28 cellular contexts compared by ENCODE assay signal in genomic region chr16:67425046-67425445, GRCh38. TPM values are rescaled to one million over a fixed set of nuclear protein-coding genes. Genes with fewer than 3 reads are reported as not detected.
DNase-seq lines count a peak whose midpoint lies in the region; ATAC-seq, FAIRE-seq and TF ChIP-seq lines count a peak whose summit lies in the region.
"Had no signal": no experiment of that assay in that cellular context is flagged by ENCODE, and none has a peak within 500 bp of the region (broad histone marks: within the 10 kb centered on the region; RNA-seq: fewer than 3 reads in every experiment).

No MANE protein-coding gene starts in this region.

- no peak for ATAC-seq in K562
- no peak for ATAC-seq in HG02588 (IDR thresholded peaks at IDR 0.05; ENCODE audit: unreplicated experiment)
- ATAC-seq: activated CD4-positive, CD25-positive, alpha-beta regulatory T cell treated with anti-CD3 and anti-CD28 coated beads, Interleukin-2, amount 50 U/mL, for 24 hours; heart left ventricle; right cardiac atrium had no signal

- no peak for TF ChIP-seq POLR2A in K562 (conservative IDR thresholded peaks at IDR 0.05)

- TF ChIP-seq RAD21 in K562 (CRISPR knock-in tag; conservative IDR thresholded peaks at IDR 0.05 in 1 of 2, IDR thresholded peaks at IDR 0.05 in 1 of 2): no peak

- no peak for FAIRE-seq in K562 (lab: Jason Lieb, UNC)
- FAIRE-seq: D721Med had no signal

- H2AFZ ChIP-seq in K562 (ENCODE audit: low read depth, low read length): 0 out of 2 replicates have a peak overlapping the region, but pooled peaks have one; percentile 34

- no peaks in the 10 kb centered on the region for H3K9me1 ChIP-seq in K562 (ENCODE audit: control insufficient read depth, insufficient read depth, low read length)

- H3K4me3 ChIP-seq in HUES64 (ENCODE audit: low read length) (peak overlapping the region; percentile 35; the same call in 1 of the 2 replicates), K562 (no peak overlapping the region), iPS-18a (ENCODE audit: low read length) (peak overlapping the region; percentile 46), colonic mucosa (no peak overlapping the region)
- H3K4me3 ChIP-seq: heart left ventricle, lower lobe of right lung, uterus had no signal

- TF ChIP-seq CTCF in 22Rv1 (IDR thresholded peaks at IDR 0.05) (0 out of 2 replicates have a peak, but pooled peaks have one; percentile 5), K562 (IDR thresholded peaks at IDR 0.05 in 2 of 3, conservative IDR thresholded peaks at IDR 0.05 in 1 of 3; ENCODE audit: insufficient read depth in 2 of 3, low read depth in 1 of 3, low read length in 3 of 3) (no peak; a peak in 1 of 6 replicates), colonic mucosa (IDR thresholded peaks at IDR 0.05) (no peak)

- H3K9me3 ChIP-seq in HUES64 (ENCODE audit: insufficient read depth, low read depth, low read length) (no peaks in the 10 kb centered on the region), K562 (replicated peaks; ENCODE audit: control insufficient read depth, insufficient read depth, low read depth, low read length) (no peaks in the 10 kb centered on the region), iPS-18a (ENCODE audit: control insufficient read depth, low read depth, low read length) (no peaks in the 10 kb centered on the region), colonic mucosa (no peaks in the 10 kb centered on the region)
- H3K9me3 ChIP-seq: heart left ventricle, lower lobe of right lung, uterus had no signal

- H3K79me2 ChIP-seq in K562 (ENCODE audit: control insufficient read depth, insufficient read depth, low read length): no peaks in the 10 kb centered on the region

- in situ Hi-C loops in K562 (cut with MboI): no loop called here

- no TSS peak for BruUV-seq in K562 (replicated peaks; lab: Mats Ljungman, UMichigan)

- H3K27ac ChIP-seq in 22Rv1 (no peak overlapping the region), HUES64 (ENCODE audit: low read depth, low read length) (peak overlapping the region; percentile 96; the same call in 1 of the 2 replicates), K562 (ENCODE audit: extremely low read depth, low read depth, low read length) (no peak overlapping the region), iPS-18a (ENCODE audit: low read length) (peak overlapping the region; percentile 94), colonic mucosa (no peak overlapping the region)
- H3K27ac ChIP-seq: heart left ventricle, lower lobe of right lung had no signal

- peaks cover 13% of the 10 kb centered on the region for H4K20me1 ChIP-seq in K562 (replicated peaks; ENCODE audit: control insufficient read depth, insufficient read depth, low read length)

- H3K9ac ChIP-seq in HUES64 (ENCODE audit: low read depth, low read length) (peak overlapping the region; percentile 62; the same call in 1 of the 2 replicates), K562 (ENCODE audit: insufficient read depth in 1 of 2, low read depth in 2 of 2, low read length in 2 of 2) (no peak overlapping the region), iPS-18a (ENCODE audit: low read length) (peak overlapping the region; percentile 60), colonic mucosa (ENCODE audit: low read depth in 2 of 2, low read length in 2 of 2) (no peak overlapping the region)

- H3K4me1 ChIP-seq in HUES64 (ENCODE audit: insufficient read depth, low read length) (peaks cover 38% of the 10 kb centered on the region), K562 (replicated peaks in 1 of 2; ENCODE audit: control insufficient read depth in 2 of 2, insufficient read depth in 2 of 2, low read length in 2 of 2) (peaks cover 2 to 5% of the 10 kb centered on the region in 2 experiments; a peak in 4 of 5 replicates), iPS-18a (ENCODE audit: control insufficient read depth, low read depth, low read length) (peaks cover 41% of the 10 kb centered on the region), colonic mucosa (peaks cover 3% of the 10 kb centered on the region)

- H3K4me2 ChIP-seq in K562 (ENCODE audit: insufficient read depth, low read length): no peak overlapping the region

- TF ChIP-seq EP300 in K562 (IDR thresholded peaks at IDR 0.05; ENCODE audit: low read length): no peak

- H3K36me3 ChIP-seq in HUES64 (ENCODE audit: insufficient read depth, low read length): no peaks in the 10 kb centered on the region
- H3K36me3 ChIP-seq in K562 (ENCODE audit: control insufficient read depth, insufficient read depth, low read length): no peaks in the 10 kb centered on the region
- no peaks in the 10 kb centered on the region for H3K36me3 ChIP-seq in iPS-18a (ENCODE audit: control insufficient read depth, low read depth, low read length)
- H3K36me3 ChIP-seq in colonic mucosa: no peaks in the 10 kb centered on the region
- H3K36me3 ChIP-seq: heart left ventricle, lower lobe of right lung, uterus had no signal

- 17% methylated on average over 5 of the region's 6 CpGs for WGBS in HUES64
- 17% methylated on average over 6 of the region's 6 CpGs for WGBS in K562 (ENCODE audit: insufficient coverage, low coverage, missing lambda C conversion rate)

- CTCF ChIA-PET in K562 (lab: Yijun Ruan, JAX; ENCODE audit: low intra/inter-chr PET ratio): no interaction called here

- intact Hi-C loops in K562 (cut with micrococcal nuclease) (loop anchor here (10.0 kb wide), 1 partner anchor 90 kb away; no protein-coding TSS in a partner anchor), colonic mucosa (cut with DNase I) (no loop called here)

- POLR2A ChIA-PET in K562 (lab: Yijun Ruan, JAX): interaction anchor here (0.8 kb wide), 1 partner anchor 21 kb away, joined by 3 read pairs; no protein-coding TSS in a partner anchor

- DNase-seq in K562 (ENCODE audit: extremely low read depth in 1 of 4, low spot score in 3 of 4) (no peak), colonic mucosa (no peak), kidney glomerular epithelial cell (lab: John Stamatoyannopoulos, UW) (no peak)
- DNase-seq in stimulated activated CD4-positive, alpha-beta T cell treated with anti-CD3 and anti-CD28 coated beads, Interleukin-2, amount 100 ng/mL, for 48 hours: no peak
- DNase-seq: activated naive CD4-positive, alpha-beta T cell treated with anti-CD3 and anti-CD28 coated beads, Interleukin-2, amount 10 ng/mL, durations not matched to agents 7 days and 5 days; activated T-cell treated with anti-CD3 and anti-CD28 coated beads, Interleukin-2, amount 50 U/mL, for 48 hours; cerebellar nuclear complex; effector memory CD4-positive, alpha-beta T cell; heart left ventricle; islet precursor cell; KG1; lower lobe of right lung; NCI-H1694 treated with DMSO at 0.1 percent for 48 hours; NCI-H2227 treated with DMSO at 0.1 percent for 48 hours; RPMI8226; stimulated activated CD4-positive, alpha-beta T cell treated with anti-CD3 and anti-CD28 coated beads, Interleukin-12 subunit alpha, Interleukin-12 subunit beta, amount 100 ng/mL, for 4 hours; T1000; uterus had no signal

- H3K27me3 ChIP-seq in HUES64 (ENCODE audit: insufficient read depth, low read length) (peaks cover 18% of the 10 kb centered on the region), K562 (ENCODE audit: control insufficient read depth in 2 of 2, insufficient read depth in 2 of 2, low read length in 2 of 2) (peaks cover 2 to 11% of the 10 kb centered on the region in 2 experiments; a peak in 3 of 5 replicates), iPS-18a (ENCODE audit: control insufficient read depth, insufficient read depth, low read length) (peaks cover 17% of the 10 kb centered on the region), colonic mucosa (no peaks in the 10 kb centered on the region)
- H3K27me3 ChIP-seq: uterus had no signal

RNA-seq across cellular contexts. Expression of gene HSD11B2, which starts 5.9 kb away (rescaled TPM):
- polyA plus RNA-seq in HUES64 (2013, experiment 1 of 2): 17.2 TPM
- polyA plus RNA-seq in HUES64 (2013, experiment 2 of 2): 18.0 TPM
- 3.4 and 5.6 TPM in 2 replicates for total RNA-seq in K562 (2011; cell fraction: chromatin; rRNA removed; ENCODE audit: low replicate concordance)
- total RNA-seq in K562 (2011; cell fraction: nucleolus; rRNA removed): 3.0 and 4.7 TPM in 2 replicates
- total RNA-seq in K562 (2011; cell fraction: nucleoplasm; rRNA removed): 2.4 and 6.9 TPM in 2 replicates
- 0.95 and 2.9 TPM in 2 replicates for total RNA-seq in K562 (2014; rRNA removed)
- 0.22 and 0.55 TPM in 2 replicates for total RNA-seq in K562 (2014; rRNA removed; fragmentation: Illumina TruSeq; extraction: Trizol)
- total RNA-seq in K562 (2015; rRNA removed; fragmentation: Illumina TruSeq; extraction: Trizol): 0.60 and 0.65 TPM in 2 replicates
- 1.9 and 2.0 TPM in 2 replicates for total RNA-seq in K562 (2021)
- 0.79 and 2.2 TPM in 2 replicates for polyA plus RNA-seq in K562 (2011; rRNA removed)
- polyA plus RNA-seq in K562 (2011; cell fraction: cytosol; rRNA removed): 1.8 and 2.4 TPM in 2 replicates
- polyA plus RNA-seq in K562 (2011; cell fraction: nucleus; rRNA removed): 3.4 and 4.8 TPM in 2 replicates
- polyA plus RNA-seq in K562 (2012): 0.86 and 2.0 TPM in 2 replicates
- polyA plus RNA-seq in K562 (2014; fragmentation: Illumina TruSeq; extraction: Trizol): 1.4 and 2.7 TPM in 2 replicates
- under 1 TPM; 0.08 to 0.18 TPM for polyA plus RNA-seq in K562 (2014; fragmentation: Nextera tagmentation; extraction: Ambion mirVana)
- 1.4 and 2.2 TPM in 2 replicates for polyA plus RNA-seq in K562 (2014; rRNA removed)
- 0.72 and 1.1 TPM in 2 replicates for polyA minus RNA-seq in K562 (2011; rRNA and poly(A)+ RNA removed)
- polyA minus RNA-seq in K562 (2011; cell fraction: cytosol; rRNA and poly(A)+ RNA removed): 1.9 and 2.9 TPM in 2 replicates
- polyA minus RNA-seq in K562 (2011; cell fraction: nucleus; rRNA and poly(A)+ RNA removed): 0.67 and 0.81 TPM in 2 replicates
- 100 to 1,000 TPM; 348 to 378 TPM for total RNA-seq in colonic mucosa
- total RNA-seq: A172, fibroblast of lung had no signal

RNA-seq across cellular contexts. Expression of gene ZDHHC1, which starts 8.8 kb away (rescaled TPM):
- 1.4 TPM for polyA plus RNA-seq in HUES64 (2013, experiment 1 of 2)
- 3.0 TPM for polyA plus RNA-seq in HUES64 (2013, experiment 2 of 2)
- not detected in 2 replicates for total RNA-seq in K562 (2011; cell fraction: chromatin; rRNA removed; ENCODE audit: low replicate concordance)
- total RNA-seq in K562 (2011; cell fraction: nucleolus; rRNA removed): 0.50 TPM in 1 of 2 replicates, not detected in the other
- not detected in 2 replicates for total RNA-seq in K562 (2011; cell fraction: nucleoplasm; rRNA removed)
- 0.24 and 0.77 TPM in 2 replicates for total RNA-seq in K562 (2014; rRNA removed)
- not detected in 2 replicates for total RNA-seq in K562 (2014; rRNA removed; fragmentation: Illumina TruSeq; extraction: Trizol)
- total RNA-seq in K562 (2015; rRNA removed; fragmentation: Illumina TruSeq; extraction: Trizol): 0.36 TPM in 1 of 2 replicates, not detected in the other
- total RNA-seq in K562 (2021): 0.16 TPM in 1 of 2 replicates, not detected in the other
- polyA plus RNA-seq in K562 (2011; rRNA removed): 0.06 and 0.07 TPM in 2 replicates
- 0.13 and 0.95 TPM in 2 replicates for polyA plus RNA-seq in K562 (2011; cell fraction: cytosol; rRNA removed)
- polyA plus RNA-seq in K562 (2011; cell fraction: nucleus; rRNA removed): 0.28 and 0.43 TPM in 2 replicates
- 0.17 TPM in 1 of 2 replicates, not detected in the other for polyA plus RNA-seq in K562 (2012)
- polyA plus RNA-seq in K562 (2014; fragmentation: Illumina TruSeq; extraction: Trizol): not detected in 2 replicates
- polyA plus RNA-seq in K562 (2014; fragmentation: Nextera tagmentation; extraction: Ambion mirVana): not detected
- 0.25 TPM in 1 of 2 replicates, not detected in the other for polyA plus RNA-seq in K562 (2014; rRNA removed)
- polyA minus RNA-seq in K562 (2011; rRNA and poly(A)+ RNA removed): not detected in 2 replicates
- not detected in 2 replicates for polyA minus RNA-seq in K562 (2011; cell fraction: cytosol; rRNA and poly(A)+ RNA removed)
- polyA minus RNA-seq in K562 (2011; cell fraction: nucleus; rRNA and poly(A)+ RNA removed): 0.54 TPM in 1 of 2 replicates, not detected in the other
- total RNA-seq in colonic mucosa: 1 to 10 TPM; 7.9 to 8.7 TPM

RNA-seq across cellular contexts. Expression of gene TPPP3, which starts 31.7 kb away (rescaled TPM):
- polyA plus RNA-seq in HUES64 (2013, experiment 1 of 2): 0.80 TPM
- polyA plus RNA-seq in HUES64 (2013, experiment 2 of 2): 1.3 TPM
- 0.44 TPM in 1 of 2 replicates, not detected in the other for total RNA-seq in K562 (2011; cell fraction: chromatin; rRNA removed; ENCODE audit: low replicate concordance)
- total RNA-seq in K562 (2011; cell fraction: nucleolus; rRNA removed): 0.17 TPM in 1 of 2 replicates, not detected in the other
- total RNA-seq in K562 (2011; cell fraction: nucleoplasm; rRNA removed): 0.37 TPM in 1 of 2 replicates, not detected in the other
- total RNA-seq in K562 (2014; rRNA removed): 0.16 and 0.50 TPM in 2 replicates
- 0.25 TPM in 1 of 2 replicates, not detected in the other for total RNA-seq in K562 (2014; rRNA removed; fragmentation: Illumina TruSeq; extraction: Trizol)
- not detected in 2 replicates for total RNA-seq in K562 (2015; rRNA removed; fragmentation: Illumina TruSeq; extraction: Trizol)
- total RNA-seq in K562 (2021): 0.38 and 0.44 TPM in 2 replicates
- 0.32 and 0.58 TPM in 2 replicates for polyA plus RNA-seq in K562 (2011; rRNA removed)
- 0.44 and 0.60 TPM in 2 replicates for polyA plus RNA-seq in K562 (2011; cell fraction: cytosol; rRNA removed)
- polyA plus RNA-seq in K562 (2011; cell fraction: nucleus; rRNA removed): 0.31 and 0.46 TPM in 2 replicates
- polyA plus RNA-seq in K562 (2012): 0.37 and 0.38 TPM in 2 replicates
- polyA plus RNA-seq in K562 (2014; fragmentation: Illumina TruSeq; extraction: Trizol): 0.36 and 0.66 TPM in 2 replicates
- polyA plus RNA-seq in K562 (2014; fragmentation: Nextera tagmentation; extraction: Ambion mirVana): under 1 TPM in 1 of 2 experiments, not detected in 1; 0.13 TPM
- 0.50 and 0.92 TPM in 2 replicates for polyA plus RNA-seq in K562 (2014; rRNA removed)
- 0.21 TPM in 1 of 2 replicates, not detected in the other for polyA minus RNA-seq in K562 (2011; rRNA and poly(A)+ RNA removed)
- polyA minus RNA-seq in K562 (2011; cell fraction: cytosol; rRNA and poly(A)+ RNA removed): not detected in 2 replicates
- 0.13 and 0.33 TPM in 2 replicates for polyA minus RNA-seq in K562 (2011; cell fraction: nucleus; rRNA and poly(A)+ RNA removed)
- 10 to 100 TPM in 1 of 2 donors, 1 to 10 TPM in 1; 3.7 to 12.3 TPM for total RNA-seq in colonic mucosa

RNA-seq across cellular contexts. Expression of gene ATP6V0D1, which starts 55.9 kb away (rescaled TPM):
- 49.9 TPM for polyA plus RNA-seq in HUES64 (2013, experiment 1 of 2)
- 45.5 TPM for polyA plus RNA-seq in HUES64 (2013, experiment 2 of 2)
- total RNA-seq in K562 (2011; cell fraction: chromatin; rRNA removed; ENCODE audit: low replicate concordance): 30.0 and 74.0 TPM in 2 replicates
- 56.4 and 56.6 TPM in 2 replicates for total RNA-seq in K562 (2011; cell fraction: nucleolus; rRNA removed)
- 38.9 and 42.7 TPM in 2 replicates for total RNA-seq in K562 (2011; cell fraction: nucleoplasm; rRNA removed)
- total RNA-seq in K562 (2014; rRNA removed) (45.6 and 54.5 TPM in 2 replicates), K562 (2014; rRNA removed; fragmentation: Illumina TruSeq; extraction: Trizol) (22.0 and 30.6 TPM in 2 replicates), K562 (2015; rRNA removed; fragmentation: Illumina TruSeq; extraction: Trizol) (51.8 and 53.5 TPM in 2 replicates), K562 (2021) (61.3 and 61.5 TPM in 2 replicates), colonic mucosa (100 to 1,000 TPM; 194 to 195 TPM)
- polyA plus RNA-seq in K562 (2011; rRNA removed) (48.2 and 51.5 TPM in 2 replicates), K562 (2014; fragmentation: Illumina TruSeq; extraction: Trizol) (64.9 and 69.7 TPM in 2 replicates), K562 (2014; fragmentation: Nextera tagmentation; extraction: Ambion mirVana) (10 to 100 TPM; 23.2 to 40.7 TPM), K562 (2014; rRNA removed) (33.9 and 37.3 TPM in 2 replicates)
- polyA plus RNA-seq in K562 (2011; cell fraction: cytosol; rRNA removed): 97.2 and 146 TPM in 2 replicates
- polyA plus RNA-seq in K562 (2011; cell fraction: nucleus; rRNA removed): 52.3 and 67.8 TPM in 2 replicates
- polyA plus RNA-seq in K562 (2012): 84.3 and 116 TPM in 2 replicates
- polyA minus RNA-seq in K562 (2011; rRNA and poly(A)+ RNA removed): 45.3 and 118 TPM in 2 replicates
- 61.6 and 78.2 TPM in 2 replicates for polyA minus RNA-seq in K562 (2011; cell fraction: cytosol; rRNA and poly(A)+ RNA removed)
- 17.6 and 17.7 TPM in 2 replicates for polyA minus RNA-seq in K562 (2011; cell fraction: nucleus; rRNA and poly(A)+ RNA removed)

RNA-seq across cellular contexts. Expression of gene AGRP, which starts 58.3 kb away (rescaled TPM):
- polyA plus RNA-seq in HUES64 (2013, experiment 1 of 2): not detected
- polyA plus RNA-seq in HUES64 (2013, experiment 2 of 2): not detected
- not detected in 2 replicates for total RNA-seq in K562 (2011; cell fraction: chromatin; rRNA removed; ENCODE audit: low replicate concordance)
- total RNA-seq in K562 (2011; cell fraction: nucleolus; rRNA removed): not detected in 2 replicates
- total RNA-seq in K562 (2011; cell fraction: nucleoplasm; rRNA removed): not detected in 2 replicates
- total RNA-seq in K562 (2014; rRNA removed) (not detected in 2 replicates), K562 (2014; rRNA removed; fragmentation: Illumina TruSeq; extraction: Trizol) (not detected in 2 replicates), K562 (2015; rRNA removed; fragmentation: Illumina TruSeq; extraction: Trizol) (not detected in 2 replicates), K562 (2021) (not detected in 2 replicates), colonic mucosa (not detected)
- polyA plus RNA-seq in K562 (2011; rRNA removed) (not detected in 2 replicates), K562 (2014; fragmentation: Illumina TruSeq; extraction: Trizol) (not detected in 2 replicates), K562 (2014; fragmentation: Nextera tagmentation; extraction: Ambion mirVana) (not detected), K562 (2014; rRNA removed) (not detected in 2 replicates)
- polyA plus RNA-seq in K562 (2011; cell fraction: cytosol; rRNA removed): not detected in 2 replicates
- not detected in 2 replicates for polyA plus RNA-seq in K562 (2011; cell fraction: nucleus; rRNA removed)
- polyA plus RNA-seq in K562 (2012): not detected in 2 replicates
- polyA minus RNA-seq in K562 (2011; rRNA and poly(A)+ RNA removed): not detected in 2 replicates
- polyA minus RNA-seq in K562 (2011; cell fraction: cytosol; rRNA and poly(A)+ RNA removed): not detected in 2 replicates
- not detected in 2 replicates for polyA minus RNA-seq in K562 (2011; cell fraction: nucleus; rRNA and poly(A)+ RNA removed)
- total RNA-seq: A172, fibroblast of lung, heart left ventricle, osteocyte, right cardiac atrium, uterus had no signal
- polyA plus RNA-seq: fibroblast of lung, heart left ventricle, right cardiac atrium had no signal

Comparison
In these comparisons a context has a peak if more than half of its experiments do, and no peak if none do; other contexts are left out.
1. H3K27ac ChIP-seq: peak in HUES64 (single experiment) and iPS-18a (single experiment); none in 22Rv1 (single experiment), K562 (single experiment) and colonic mucosa (single experiment).
2. H3K4me3 ChIP-seq: peak in HUES64 (single experiment) and iPS-18a (single experiment); none in K562 (single experiment) and colonic mucosa (single experiment).
3. H3K9ac ChIP-seq: peak in HUES64 (single experiment) and iPS-18a (single experiment); none in K562 (0 of 2) and colonic mucosa (0 of 2).
4. RNA of gene HSD11B2, which starts 5.9 kb away (total RNA-seq): 348 to 378 TPM in colonic mucosa; 0.22 to 6.9 TPM in K562; every median in the first group is over 10 times any median in the second.
5. RNA of gene ZDHHC1, which starts 8.8 kb away (total RNA-seq): 7.9 to 8.7 TPM in colonic mucosa; 0.16 to 0.77 TPM in K562; every median in the first group is over 4 times any median in the second.